15 cellular contexts compared by ENCODE assay signal in the genomic region with DNA sequence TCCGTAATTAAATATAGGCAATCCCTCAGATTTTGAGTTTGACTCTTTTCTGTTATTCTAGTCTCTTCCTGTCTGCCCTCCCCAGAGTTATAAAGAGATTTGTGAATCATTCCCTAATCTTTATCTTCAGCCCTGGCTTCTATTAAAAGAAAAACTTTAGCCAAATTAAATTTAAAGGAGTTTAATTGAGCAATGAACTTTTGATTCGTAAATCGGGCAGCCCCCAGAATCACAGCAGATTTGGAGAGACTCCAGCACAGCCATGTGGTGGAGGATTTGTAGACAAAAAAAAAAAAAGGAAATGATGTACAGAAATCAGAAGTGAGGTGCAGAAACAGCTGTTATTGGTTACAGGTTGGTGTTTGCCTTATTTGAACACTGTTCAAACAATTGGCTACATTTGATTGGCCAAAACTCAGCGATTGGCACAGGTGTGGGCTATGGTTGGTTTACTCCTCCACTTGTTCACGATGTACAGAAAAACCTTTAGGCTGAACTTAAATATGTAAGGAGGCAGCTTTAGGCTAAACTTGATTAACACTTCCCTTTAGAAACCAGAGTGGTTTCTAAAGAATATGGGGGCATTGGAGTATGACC. TPM values are rescaled to one million over a fixed set of nuclear protein-coding genes. Genes with fewer than 3 reads are reported as not detected.
A peak's percentile ranks its signal among the peaks of the same experiment; 100 is the strongest.
DNase-seq lines count a peak whose midpoint lies in the region; ATAC-seq and TF ChIP-seq lines count a peak whose summit lies in the region.
"Had no signal": no experiment of that assay in that cellular context is flagged by ENCODE, and none has a peak within 500 bp of the region (broad histone marks: within the 10 kb centered on the region; RNA-seq: fewer than 3 reads in every experiment).

No MANE protein-coding gene starts in this region.

- H3T11ph ChIP-seq in H9 (ENCODE audit: low read length): no peak overlapping the region

- H3K27ac ChIP-seq in BLaER1 (no peak overlapping the region; the same call in 1 of the 2 replicates), H9 (ENCODE audit: insufficient read length, low read depth, low read length) (no peak overlapping the region)
- H3K27ac ChIP-seq: coronary artery, skin epidermis, upper lobe of left lung had no signal

- H2AFZ ChIP-seq in H9 (ENCODE audit: low read length): no peak overlapping the region

- H3K4me3 ChIP-seq in BLaER1: no peak overlapping the region
- H3K4me3 ChIP-seq: coronary artery, skin epidermis, upper lobe of left lung had no signal

- H3K9ac ChIP-seq in BLaER1 (no peak overlapping the region), H9 (ENCODE audit: extremely low read depth, insufficient read length, low read length) (no peak overlapping the region)

- no peak overlapping the region for H3K14ac ChIP-seq in H9 (ENCODE audit: insufficient read depth, low read length)

- H3K56ac ChIP-seq in H9 (ENCODE audit: insufficient read length, low read depth, low read length): no peak overlapping the region

- H3K4me2 ChIP-seq in BLaER1 (peak overlapping the region; percentile 58), H9 (ENCODE audit: insufficient read depth, insufficient read length, low read length) (no peak overlapping the region)

- intact Hi-C loops in activated T-helper 1 cell treated with anti-CD3 and anti-CD28 coated beads, Interleukin-12 subunit alpha, Interleukin-12 subunit beta, Interleukin-2, Interleukin-4 antibody, amounts not matched to agents 30 ng/mL and 10 ng/mL and 1 ng/mL, durations not matched to agents 14 hours and 24 hours and 36 hours (cut with micrococcal nuclease): loop anchor here (5.0 to 10.0 kb wide), 5 partner anchors 439 to 1483 kb away; a partner anchor contains a TSS

- H3K4me3 Mint-ChIP-seq in activated T-helper 1 cell treated with anti-CD3 and anti-CD28 coated beads, Interleukin-12 subunit alpha, Interleukin-12 subunit beta, Interleukin-2, Interleukin-4 antibody, amounts not matched to agents 30 ng/mL and 10 ng/mL and 1 ng/mL, durations not matched to agents 14 hours and 24 hours and 36 hours: peak overlapping the region; percentile 15
- no peak overlapping the region for H3K4me3 Mint-ChIP-seq in H9
- H3K4me3 Mint-ChIP-seq: T-helper 1 cell treated with Interleukin-12 subunit alpha and Interleukin-12 subunit beta and Interleukin-4 antibody, amounts not matched to agents 30 μg/mL and 1 μg/mL, for 36 hours had no signal

- peaks cover 2% of the 10 kb centered on the region for H3K27me3 Mint-ChIP-seq in activated T-helper 1 cell treated with anti-CD3 and anti-CD28 coated beads, Interleukin-12 subunit alpha, Interleukin-12 subunit beta, Interleukin-2, Interleukin-4 antibody, amounts not matched to agents 30 ng/mL and 10 ng/mL and 1 ng/mL, durations not matched to agents 14 hours and 24 hours and 36 hours (ENCODE audit: insufficient read depth)
- no peaks in the 10 kb centered on the region; the same call in 1 of the 2 replicates for H3K27me3 Mint-ChIP-seq in H9 (ENCODE audit: low read depth)

- ATAC-seq in GM19043 (IDR thresholded peaks at IDR 0.05; ENCODE audit: low read depth, unreplicated experiment) (peak; percentile 23), HG03103 (IDR thresholded peaks at IDR 0.05; ENCODE audit: low read depth, unreplicated experiment) (peak; percentile 27)

- no peak overlapping the region for H2BK120ac ChIP-seq in H9 (ENCODE audit: low read depth, low read length, poor library complexity, severe bottlenecking)

- no peaks in the 10 kb centered on the region for H3K9me3 Mint-ChIP-seq in activated T-helper 1 cell treated with anti-CD3 and anti-CD28 coated beads, Interleukin-12 subunit alpha, Interleukin-12 subunit beta, Interleukin-2, Interleukin-4 antibody, amounts not matched to agents 30 ng/mL and 10 ng/mL and 1 ng/mL, durations not matched to agents 14 hours and 24 hours and 36 hours
- H3K9me3 Mint-ChIP-seq in H9: no peaks in the 10 kb centered on the region
- H3K9me3 Mint-ChIP-seq: T-helper 1 cell treated with Interleukin-12 subunit alpha and Interleukin-12 subunit beta and Interleukin-4 antibody, amounts not matched to agents 30 μg/mL and 1 μg/mL, for 36 hours had no signal

- H4K20me1 ChIP-seq in BLaER1: no peaks in the 10 kb centered on the region
- no peaks in the 10 kb centered on the region for H4K20me1 ChIP-seq in H9 (ENCODE audit: control insufficient read depth, insufficient read depth, insufficient read length)

- TF ChIP-seq CTCF in H9 (conservative IDR thresholded peaks at IDR 0.05): no peak

- DNase-seq in activated T-helper 1 cell treated with anti-CD3 and anti-CD28 coated beads, Interleukin-12 subunit alpha, Interleukin-12 subunit beta, Interleukin-2, Interleukin-4 antibody, amounts not matched to agents 30 ng/mL and 10 ng/mL and 1 ng/mL, durations not matched to agents 14 hours and 24 hours and 36 hours (ENCODE audit: low spot score): no peak
- no peak for DNase-seq in NCI-H2029 treated with DMSO at 0.1 percent for 48 hours (lab: John Stamatoyannopoulos, UW)
- DNase-seq in activated CD4-positive, CD25-positive, alpha-beta regulatory T cell treated with anti-CD3 and anti-CD28 coated beads, Interleukin-2, amount 50 U/mL, for 72 hours: no peak
- DNase-seq in H9: no peak
- DNase-seq in NCI-H2196 (lab: John Stamatoyannopoulos, UW; ENCODE audit: unreplicated experiment): no peak
- DNase-seq: NCI-H1417 treated with DMSO at 0.1 percent for 48 hours; NCI-H345; stimulated activated naive CD4-positive, alpha-beta T cell; upper lobe of left lung had no signal

- H2BK12ac ChIP-seq in H9 (ENCODE audit: insufficient read length, low read depth, low read length): no peak overlapping the region

- H4K5ac ChIP-seq in H9 (ENCODE audit: insufficient read length, low read depth, low read length): no peak overlapping the region

- H3K9me3 ChIP-seq in BLaER1: no peaks in the 10 kb centered on the region
- H3K9me3 ChIP-seq in H9 (ENCODE audit: control insufficient read depth, low read depth, low read length): no peaks in the 10 kb centered on the region
- H3K9me3 ChIP-seq: upper lobe of left lung had no signal

- no peaks in the 10 kb centered on the region; the same call in 1 of the 2 replicates for H3K79me2 ChIP-seq in H9 (ENCODE audit: insufficient read depth, low read length)

- H3K23me2 ChIP-seq in H9 (ENCODE audit: insufficient read length, low read depth, low read length, poor library complexity, severe bottlenecking): peaks cover 6% of the 10 kb centered on the region

- no peak overlapping the region for H4K91ac ChIP-seq in H9 (ENCODE audit: insufficient read length, low read depth, low read length)

- no peak overlapping the region for H3K18ac ChIP-seq in H9 (ENCODE audit: insufficient read length, low read depth, low read length)

- peaks cover 31% of the 10 kb centered on the region for H3K4me1 Mint-ChIP-seq in activated T-helper 1 cell treated with anti-CD3 and anti-CD28 coated beads, Interleukin-12 subunit alpha, Interleukin-12 subunit beta, Interleukin-2, Interleukin-4 antibody, amounts not matched to agents 30 ng/mL and 10 ng/mL and 1 ng/mL, durations not matched to agents 14 hours and 24 hours and 36 hours (ENCODE audit: low read depth)
- H3K4me1 Mint-ChIP-seq in H9: peaks cover 24 to 27% of the 10 kb centered on the region in 2 experiments

- H3K27ac Mint-ChIP-seq in activated T-helper 1 cell treated with anti-CD3 and anti-CD28 coated beads, Interleukin-12 subunit alpha, Interleukin-12 subunit beta, Interleukin-2, Interleukin-4 antibody, amounts not matched to agents 30 ng/mL and 10 ng/mL and 1 ng/mL, durations not matched to agents 14 hours and 24 hours and 36 hours: no peak overlapping the region
- H3K27ac Mint-ChIP-seq in H9: no peak overlapping the region
- H3K27ac Mint-ChIP-seq: T-helper 1 cell treated with Interleukin-12 subunit alpha and Interleukin-12 subunit beta and Interleukin-4 antibody, amounts not matched to agents 30 μg/mL and 1 μg/mL, for 36 hours had no signal

- H2BK20ac ChIP-seq in H9 (ENCODE audit: low read depth, low read length, poor library complexity, severe bottlenecking): no peak overlapping the region

- no peak overlapping the region for H4K8ac ChIP-seq in H9 (replicated peaks; ENCODE audit: insufficient read length, low read depth, low read length)

- H3K79me1 ChIP-seq in H9 (ENCODE audit: insufficient read depth, low read depth, low read length, poor library complexity, severe bottlenecking): no peaks in the 10 kb centered on the region

- H3K27me3 ChIP-seq in BLaER1 (no peaks in the 10 kb centered on the region), H9 (ENCODE audit: insufficient read depth, low read length) (no peaks in the 10 kb centered on the region)
- H3K27me3 ChIP-seq: upper lobe of left lung had no signal

- peaks cover 47% of the 10 kb centered on the region for H3K4me1 ChIP-seq in BLaER1
- H3K4me1 ChIP-seq in H9 (ENCODE audit: insufficient read depth, low read length): peaks cover 2% of the 10 kb centered on the region; the same call in 1 of the 2 replicates

- no peaks in the 10 kb centered on the region for H3K36me3 Mint-ChIP-seq in activated T-helper 1 cell treated with anti-CD3 and anti-CD28 coated beads, Interleukin-12 subunit alpha, Interleukin-12 subunit beta, Interleukin-2, Interleukin-4 antibody, amounts not matched to agents 30 ng/mL and 10 ng/mL and 1 ng/mL, durations not matched to agents 14 hours and 24 hours and 36 hours (ENCODE audit: low read depth)
- no peaks in the 10 kb centered on the region for H3K36me3 Mint-ChIP-seq in H9 (ENCODE audit: insufficient read depth in 1 of 3, low read depth in 3 of 3)

- no peak overlapping the region for H2AK5ac ChIP-seq in H9 (ENCODE audit: insufficient read length, low read length)

- no peak overlapping the region for H2BK5ac ChIP-seq in H9 (ENCODE audit: insufficient read length, low read length)

- no peak overlapping the region for H3K23ac ChIP-seq in H9 (ENCODE audit: insufficient read length, low read depth, low read length)

- no peak overlapping the region for H2BK15ac ChIP-seq in H9 (ENCODE audit: low read depth, low read length)

- H3K36me3 ChIP-seq in BLaER1: no peaks in the 10 kb centered on the region
- H3K36me3 ChIP-seq: upper lobe of left lung had no signal

- WGBS in H9 (ENCODE audit: extremely low coverage, insufficient read length, low lambda C conversion rate): no CpG with 5 or more reads among the region's 5 CpGs

- H3K4ac ChIP-seq in H9 (ENCODE audit: low read depth, low read length): no peak overlapping the region

RNA-seq across cellular contexts. Expression of a gene that starts 2.3 kb away (rescaled TPM):
- total RNA-seq in activated T-helper 1 cell treated with anti-CD3 and anti-CD28 coated beads, Interleukin-12 subunit alpha, Interleukin-12 subunit beta, Interleukin-2, Interleukin-4 antibody, amounts not matched to agents 30 ng/mL and 10 ng/mL and 1 ng/mL, durations not matched to agents 14 hours and 24 hours and 36 hours: 14.7 and 16.0 TPM in 2 replicates
- total RNA-seq in H9 (2021): 12.7 and 15.7 TPM in 2 replicates

RNA-seq across cellular contexts. Expression of a gene that starts 23.1 kb away (rescaled TPM):
- not detected in 2 replicates for total RNA-seq in activated T-helper 1 cell treated with anti-CD3 and anti-CD28 coated beads, Interleukin-12 subunit alpha, Interleukin-12 subunit beta, Interleukin-2, Interleukin-4 antibody, amounts not matched to agents 30 ng/mL and 10 ng/mL and 1 ng/mL, durations not matched to agents 14 hours and 24 hours and 36 hours
- 0.61 and 0.81 TPM in 2 replicates for total RNA-seq in H9 (2021)
